Comparison of ENCODE assay signal across 9 cellular contexts in the genomic region with DNA sequence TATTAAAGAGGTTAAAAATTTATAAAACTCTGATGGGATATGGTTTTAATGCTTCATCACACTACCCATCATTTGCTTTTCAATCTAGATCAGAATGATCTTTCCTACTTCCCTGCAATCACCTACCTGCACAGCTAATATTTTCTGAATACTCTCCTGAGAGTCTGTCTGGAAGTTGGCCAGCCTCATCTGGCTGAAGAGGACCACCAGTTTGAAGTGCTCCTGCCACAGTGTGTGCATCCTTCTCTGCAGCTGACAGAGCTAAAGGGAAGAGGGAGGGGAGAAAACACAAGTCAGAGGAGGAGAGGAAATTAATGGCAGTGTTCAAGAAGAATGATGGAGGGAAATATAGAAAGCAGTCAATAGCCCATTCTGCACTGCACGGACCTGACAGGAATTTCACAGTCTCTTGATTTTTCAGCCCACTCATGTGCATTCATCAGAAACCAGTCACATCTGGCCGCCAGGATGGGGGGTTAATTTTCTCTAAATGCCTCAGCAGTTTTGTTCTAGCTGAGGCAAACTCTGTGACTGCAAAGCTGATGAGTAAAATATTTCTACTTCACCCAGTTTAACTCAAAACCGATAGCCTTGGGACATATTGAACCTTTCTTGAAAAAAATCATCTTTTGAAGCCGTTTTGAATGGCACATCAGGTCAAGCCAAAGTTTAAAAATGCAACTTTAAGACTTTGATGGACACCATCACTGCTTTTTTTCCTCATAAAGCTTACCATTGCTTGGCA.
A peak's percentile ranks its signal among the peaks of the same experiment; 100 is the strongest.
DNase-seq lines count a peak whose midpoint lies in the region; ATAC-seq and TF ChIP-seq lines count a peak whose summit lies in the region.
"Had no signal": no experiment of that assay in that cellular context is flagged by ENCODE, and none has a peak within 500 bp of the region (broad histone marks: within the 10 kb centered on the region; RNA-seq: fewer than 3 reads in every experiment).

No MANE protein-coding gene starts in this region.

- peaks cover 0 to 6% (median 0%) of the 10 kb centered on the region in 12 donors for H3K9me3 ChIP-seq in heart left ventricle

- DNase-seq in HK-2 (ENCODE audit: unreplicated experiment) (peak; percentile 28), kidney epithelial cell (ENCODE audit: low read depth) (peak; percentile 44), H4 (ENCODE audit: low spot score) (no peak), heart left ventricle (no peak)
- no peak for DNase-seq in stimulated activated CD4-positive, alpha-beta T cell treated with anti-CD3 and anti-CD28 coated beads, Interleukin-12 subunit alpha, Interleukin-12 subunit beta, amount 100 ng/mL, for 4 hours
- DNase-seq in stimulated activated CD4-positive, alpha-beta T cell treated with anti-CD3 and anti-CD28 coated beads, Interleukin-2, amount 100 ng/mL, for 24 hours = no peak
- DNase-seq: NCI-H1930 had no signal

- WGBS in heart left ventricle, 4 donors = 45 to 65% (median 55%) methylated on average over 4 of the region's 4 CpGs

- H3K27me3 ChIP-seq in kidney epithelial cell (ENCODE audit: control insufficient read depth, insufficient read depth, low read length) = no peaks in the 10 kb centered on the region
- no peaks in the 10 kb centered on the region for H3K27me3 ChIP-seq in heart left ventricle

- H3K4me3 ChIP-seq in kidney epithelial cell (ENCODE audit: low read depth, low read length) = no peak overlapping the region
- H3K4me3 ChIP-seq in heart left ventricle = no peak overlapping the region

- no peak for TF ChIP-seq POLR2A in heart left ventricle (IDR thresholded peaks at IDR 0.05)

- ATAC-seq in GM18517 (IDR thresholded peaks at IDR 0.05; ENCODE audit: unreplicated experiment) = peak; percentile 88
- peak; percentile 97 for ATAC-seq in HG02610 (IDR thresholded peaks at IDR 0.05; ENCODE audit: unreplicated experiment)
- no peak for ATAC-seq in heart left ventricle

- no peak overlapping the region for H3K27ac ChIP-seq in heart left ventricle

- intact Hi-C loops in heart left ventricle (cut with DNase I) = no loop called here

- H3K36me3 ChIP-seq in kidney epithelial cell (ENCODE audit: control insufficient read depth, insufficient read depth, low read length) (no peaks in the 10 kb centered on the region), heart left ventricle (no peaks in the 10 kb centered on the region)

- H3K4me1 ChIP-seq in heart left ventricle = no peaks in the 10 kb centered on the region

- TF ChIP-seq CTCF in kidney epithelial cell (IDR thresholded peaks at IDR 0.05; ENCODE audit: insufficient read depth, low read length, poor library complexity, severe bottlenecking) (no peak), heart left ventricle (IDR thresholded peaks at IDR 0.05) (no peak)

Comparison
In these comparisons a context has a peak if more than half of its experiments do, and no peak if none do; other contexts are left out.
1. ATAC-seq: peak in GM18517 (single experiment) and HG02610 (single experiment); none in heart left ventricle (0 of 4).
2. DNase-seq: peak in HK-2 (single experiment) and kidney epithelial cell (single experiment); none in stimulated activated CD4-positive, alpha-beta T cell treated with anti-CD3 and anti-CD28 coated beads, Interleukin-12 subunit alpha, Interleukin-12 subunit beta, amount 100 ng/mL, for 4 hours (single experiment), H4 (single experiment), heart left ventricle (0 of 5) and stimulated activated CD4-positive, alpha-beta T cell treated with anti-CD3 and anti-CD28 coated beads, Interleukin-2, amount 100 ng/mL, for 24 hours (0 of 2).